Comparison of ENCODE assay signal across 9 cellular contexts in the genomic region with DNA sequence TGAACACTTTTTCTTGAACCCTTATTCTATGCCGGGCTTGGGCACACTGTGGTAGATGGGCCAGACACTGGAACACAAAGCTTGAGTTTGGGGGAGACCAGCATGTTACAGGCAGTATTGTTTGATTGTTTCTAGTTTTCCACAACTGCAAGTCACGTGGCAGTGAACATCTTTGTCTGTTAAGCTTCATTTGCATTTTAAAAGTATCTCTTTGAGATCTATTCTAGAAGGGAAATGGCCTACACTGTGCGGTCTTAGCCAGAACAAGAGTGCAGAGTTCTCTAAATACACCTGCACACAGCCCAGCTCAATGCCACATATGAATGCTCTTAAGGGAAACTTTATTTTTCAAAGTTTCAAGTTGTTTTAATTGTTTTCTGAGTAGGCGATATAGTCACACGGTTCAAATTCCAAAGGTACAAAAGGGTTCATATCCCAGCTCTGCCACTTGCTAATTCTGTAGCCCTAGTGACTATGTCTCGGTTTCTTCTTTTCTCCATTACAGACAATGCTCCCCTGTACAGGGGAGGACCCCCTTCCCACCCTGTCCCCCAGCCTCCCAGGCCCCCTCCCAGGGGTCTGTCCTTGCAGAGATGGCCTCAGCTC. TPM values are rescaled to one million over a fixed set of nuclear protein-coding genes. Genes with fewer than 3 reads are reported as not detected.
DNase-seq lines count a peak whose midpoint lies in the region; ATAC-seq and TF ChIP-seq lines count a peak whose summit lies in the region.
"Had no signal": no experiment of that assay in that cellular context is flagged by ENCODE, and none has a peak within 500 bp of the region (broad histone marks: within the 10 kb centered on the region; RNA-seq: fewer than 3 reads in every experiment).

No MANE protein-coding gene starts in this region.

- no peak for DNase-seq in heart left ventricle
- DNase-seq in cardiac septum (ENCODE audit: low spot score) = no peak
- no peak for DNase-seq in activated naive CD8-positive, alpha-beta T cell treated with anti-CD3 and anti-CD28 coated beads for 36 hours
- DNase-seq in upper lobe of right lung = no peak
- DNase-seq in activated gamma-delta T cell (lab: John Stamatoyannopoulos, UW) = no peak
- no peak for DNase-seq in NCI-H1048 (lab: John Stamatoyannopoulos, UW)
- DNase-seq: NCI-H1105 had no signal

- no peak for ATAC-seq in heart left ventricle
- ATAC-seq in HG02870 (IDR thresholded peaks at IDR 0.05; ENCODE audit: unreplicated experiment) = peak; percentile 97
- no peak for ATAC-seq in upper lobe of right lung
- ATAC-seq in HG03457 (IDR thresholded peaks at IDR 0.05; ENCODE audit: unreplicated experiment) = no peak

- no peak for TF ChIP-seq POLR2A in heart left ventricle (IDR thresholded peaks at IDR 0.05)

- no peaks in the 10 kb centered on the region for H3K27me3 Mint-ChIP-seq in activated naive CD8-positive, alpha-beta T cell treated with anti-CD3 and anti-CD28 coated beads for 36 hours

- peaks cover 30% of the 10 kb centered on the region for H3K36me3 Mint-ChIP-seq in activated naive CD8-positive, alpha-beta T cell treated with anti-CD3 and anti-CD28 coated beads for 36 hours

- peaks cover 10 to 53% (median 34%) of the 10 kb centered on the region in 12 donors for H3K4me1 ChIP-seq in heart left ventricle
- H3K4me1 ChIP-seq in upper lobe of right lung = peaks cover 54% of the 10 kb centered on the region

- intact Hi-C loops in heart left ventricle (cut with DNase I) = no loop called here
- intact Hi-C loops in cardiac septum (cut with DNase I) = no loop called here
- intact Hi-C loops in upper lobe of right lung (cut with DNase I) = no loop called here

- H3K27me3 ChIP-seq in heart left ventricle = no peaks in the 10 kb centered on the region
- no peaks in the 10 kb centered on the region for H3K27me3 ChIP-seq in upper lobe of right lung

- peaks cover 0 to 6% (median 0%) of the 10 kb centered on the region in 12 donors for H3K9me3 ChIP-seq in heart left ventricle
- H3K9me3 ChIP-seq in upper lobe of right lung = no peaks in the 10 kb centered on the region

- no peak overlapping the region for H3K4me3 ChIP-seq in heart left ventricle
- H3K4me3 ChIP-seq in upper lobe of right lung = no peak overlapping the region

- H3K4me3 Mint-ChIP-seq in activated naive CD8-positive, alpha-beta T cell treated with anti-CD3 and anti-CD28 coated beads for 36 hours = no peak overlapping the region

- H3K27ac Mint-ChIP-seq in activated naive CD8-positive, alpha-beta T cell treated with anti-CD3 and anti-CD28 coated beads for 36 hours = peak overlapping the region; percentile 42

- H3K9me3 Mint-ChIP-seq in activated naive CD8-positive, alpha-beta T cell treated with anti-CD3 and anti-CD28 coated beads for 36 hours = peaks cover 5% of the 10 kb centered on the region

- H3K27ac ChIP-seq in heart left ventricle (peak overlapping the region in 7 of 12 donors; percentile 83 to 96 (median 88)), upper lobe of right lung (peak overlapping the region; percentile 88)

- H3K36me3 ChIP-seq in heart left ventricle (no peaks in the 10 kb centered on the region), upper lobe of right lung (no peaks in the 10 kb centered on the region)

- WGBS in heart left ventricle, 4 donors = 77 to 83% (median 82%) methylated on average over 6 of the region's 6 CpGs

- peaks cover 83% of the 10 kb centered on the region for H3K4me1 Mint-ChIP-seq in activated naive CD8-positive, alpha-beta T cell treated with anti-CD3 and anti-CD28 coated beads for 36 hours

- TF ChIP-seq CTCF in heart left ventricle (IDR thresholded peaks at IDR 0.05) (no peak), upper lobe of right lung (IDR thresholded peaks at IDR 0.05) (no peak)

RNA-seq across cellular contexts. Expression of a gene that starts 24.9 kb away (rescaled TPM):
- total RNA-seq in heart left ventricle (10 to 100 TPM in 8 of 9 donors, 1 to 10 TPM in 1; 9.7 to 37.0 (median 14.6) TPM), cardiac septum (12.1 TPM), upper lobe of right lung (56.0 TPM)
- polyA plus RNA-seq in heart left ventricle = 1 to 10 TPM; 8.6 to 8.7 TPM
- total RNA-seq in activated naive CD8-positive, alpha-beta T cell treated with anti-CD3 and anti-CD28 coated beads for 36 hours = 10 to 100 TPM; 59.2 to 59.6 TPM
